ENCODE assay signal across 11 cellular contexts in the genomic region with DNA sequence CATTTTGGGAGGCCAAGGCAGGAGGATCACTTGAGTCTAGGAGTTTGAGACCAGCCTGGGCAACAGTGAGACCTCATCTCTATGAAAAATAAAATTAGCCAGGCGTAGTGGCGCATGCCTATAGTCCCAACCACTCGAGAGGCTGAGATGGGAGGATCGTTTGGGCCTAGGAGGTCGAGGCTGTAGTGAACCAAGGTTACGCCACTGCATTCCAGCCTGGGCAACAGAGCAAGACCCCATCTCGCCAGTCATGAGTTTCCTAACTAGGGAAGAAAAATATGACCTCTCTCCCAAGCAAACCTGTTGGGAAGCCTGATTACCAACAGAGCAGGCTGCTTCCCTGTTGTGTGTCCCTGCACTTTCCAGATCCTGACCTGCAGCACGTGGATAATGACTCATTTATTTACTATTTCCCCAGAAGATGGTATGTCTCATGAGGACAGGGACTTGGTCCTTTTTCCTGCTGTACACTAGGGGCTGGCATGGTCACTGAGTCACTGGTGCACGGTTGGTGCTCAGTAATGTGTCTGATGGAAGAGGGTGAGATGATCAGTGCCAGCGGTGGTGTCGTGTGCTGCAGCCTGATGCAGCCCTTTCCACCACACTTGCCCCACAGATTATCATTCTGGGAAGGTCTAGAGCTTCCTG. TPM values are rescaled to one million over a fixed set of nuclear protein-coding genes. Genes with fewer than 3 reads are reported as not detected.
DNase-seq lines count a peak whose midpoint lies in the region; ATAC-seq and TF ChIP-seq lines count a peak whose summit lies in the region.
"Had no signal": no experiment of that assay in that cellular context is flagged by ENCODE, and none has a peak within 500 bp of the region (broad histone marks: within the 10 kb centered on the region; RNA-seq: fewer than 3 reads in every experiment).

No MANE protein-coding gene starts in this region.

- H3K4me3 ChIP-seq in duodenal mucosa (ENCODE audit: low read depth in 1 of 2, low read length in 2 of 2) (no peak overlapping the region), mesodermal cell (ENCODE audit: extremely low read depth, insufficient read depth, low read length, poor library complexity, severe bottlenecking) (no peak overlapping the region), upper lobe of left lung (no peak overlapping the region)

- peaks cover 19% of the 10 kb centered on the region for H3K36me3 Mint-ChIP-seq in activated naive CD8-positive, alpha-beta T cell treated with anti-CD3 and anti-CD28 coated beads, Interleukin-2, amount 10 ng/mL, durations not matched to agents 7 days and 5 days
- H3K36me3 Mint-ChIP-seq in activated naive CD8-positive, alpha-beta T cell treated with anti-CD3 and anti-CD28 coated beads for 36 hours = peaks cover 40% of the 10 kb centered on the region
- H3K36me3 Mint-ChIP-seq: IgD-negative memory B cell had no signal

- DNase-seq in activated naive CD8-positive, alpha-beta T cell treated with anti-CD3 and anti-CD28 coated beads, Interleukin-2, amount 10 ng/mL, durations not matched to agents 7 days and 5 days = no peak
- no peak for DNase-seq in activated naive CD8-positive, alpha-beta T cell treated with anti-CD3 and anti-CD28 coated beads for 36 hours
- DNase-seq in upper lobe of left lung = no peak
- no peak for DNase-seq in midbrain (lab: John Stamatoyannopoulos, UW)
- DNase-seq: activated B cell treated with CpG ODN at 0.5 μM for 24 hours, NCI-H524 treated with DMSO at 0.1 percent for 48 hours had no signal

- no peak for TF ChIP-seq POLR2A in upper lobe of left lung (IDR thresholded peaks at IDR 0.05)

- H3K4me1 Mint-ChIP-seq in activated naive CD8-positive, alpha-beta T cell treated with anti-CD3 and anti-CD28 coated beads, Interleukin-2, amount 10 ng/mL, durations not matched to agents 7 days and 5 days = peaks cover 4% of the 10 kb centered on the region
- H3K4me1 Mint-ChIP-seq in activated naive CD8-positive, alpha-beta T cell treated with anti-CD3 and anti-CD28 coated beads for 36 hours = no peaks in the 10 kb centered on the region
- H3K4me1 Mint-ChIP-seq: IgD-negative memory B cell had no signal

- H3K27me3 Mint-ChIP-seq in activated naive CD8-positive, alpha-beta T cell treated with anti-CD3 and anti-CD28 coated beads, Interleukin-2, amount 10 ng/mL, durations not matched to agents 7 days and 5 days = no peaks in the 10 kb centered on the region
- no peaks in the 10 kb centered on the region for H3K27me3 Mint-ChIP-seq in activated naive CD8-positive, alpha-beta T cell treated with anti-CD3 and anti-CD28 coated beads for 36 hours
- H3K27me3 Mint-ChIP-seq: activated B cell treated with CpG ODN at 0.5 μM for 24 hours, IgD-negative memory B cell had no signal

- no peak for TF ChIP-seq EP300 in upper lobe of left lung (IDR thresholded peaks at IDR 0.05)

- H3K4me1 ChIP-seq in duodenal mucosa (ENCODE audit: control insufficient read depth in 1 of 2, insufficient read depth in 2 of 2, low read length in 2 of 2) (peaks cover 4 to 16% of the 10 kb centered on the region in 2 donors), mesodermal cell (ENCODE audit: control insufficient read depth, insufficient read depth, low read length, poor library complexity, severe bottlenecking) (peaks cover 20% of the 10 kb centered on the region), upper lobe of left lung (peaks cover 17 to 28% (median 25%) of the 10 kb centered on the region in 4 donors)

- ATAC-seq in activated naive CD8-positive, alpha-beta T cell treated with anti-CD3 and anti-CD28 coated beads, Interleukin-2, amount 10 ng/mL, durations not matched to agents 7 days and 5 days (ENCODE audit: low read depth) = no peak
- ATAC-seq in upper lobe of left lung (ENCODE audit: low FRiP score in 2 of 2) (no peak), GM19035 (IDR thresholded peaks at IDR 0.05; ENCODE audit: unreplicated experiment) (no peak), GM18868 (IDR thresholded peaks at IDR 0.05; ENCODE audit: unreplicated experiment) (no peak)

- H3K4me3 Mint-ChIP-seq in activated naive CD8-positive, alpha-beta T cell treated with anti-CD3 and anti-CD28 coated beads, Interleukin-2, amount 10 ng/mL, durations not matched to agents 7 days and 5 days = no peak overlapping the region
- no peak overlapping the region for H3K4me3 Mint-ChIP-seq in activated naive CD8-positive, alpha-beta T cell treated with anti-CD3 and anti-CD28 coated beads for 36 hours
- H3K4me3 Mint-ChIP-seq: activated B cell treated with CpG ODN at 0.5 μM for 24 hours, IgD-negative memory B cell had no signal

- no peaks in the 10 kb centered on the region for H3K9me3 Mint-ChIP-seq in activated naive CD8-positive, alpha-beta T cell treated with anti-CD3 and anti-CD28 coated beads, Interleukin-2, amount 10 ng/mL, durations not matched to agents 7 days and 5 days
- H3K9me3 Mint-ChIP-seq in activated naive CD8-positive, alpha-beta T cell treated with anti-CD3 and anti-CD28 coated beads for 36 hours = no peaks in the 10 kb centered on the region
- H3K9me3 Mint-ChIP-seq: activated B cell treated with CpG ODN at 0.5 μM for 24 hours, IgD-negative memory B cell had no signal

- H3K27ac Mint-ChIP-seq in activated naive CD8-positive, alpha-beta T cell treated with anti-CD3 and anti-CD28 coated beads, Interleukin-2, amount 10 ng/mL, durations not matched to agents 7 days and 5 days = peak overlapping the region; percentile 10
- H3K27ac Mint-ChIP-seq in activated naive CD8-positive, alpha-beta T cell treated with anti-CD3 and anti-CD28 coated beads for 36 hours = no peak overlapping the region
- H3K27ac Mint-ChIP-seq: activated B cell treated with CpG ODN at 0.5 μM for 24 hours had no signal

- no peak for TF ChIP-seq CTCF in upper lobe of left lung (IDR thresholded peaks at IDR 0.05)

- peaks cover 42 to 74% of the 10 kb centered on the region in 2 donors for H3K36me3 ChIP-seq in duodenal mucosa (ENCODE audit: control insufficient read depth in 1 of 2, insufficient read depth in 2 of 2, low read length in 2 of 2)
- H3K36me3 ChIP-seq in mesodermal cell (ENCODE audit: control insufficient read depth, insufficient read depth, low read length) = peaks cover 90% of the 10 kb centered on the region
- H3K36me3 ChIP-seq in upper lobe of left lung = peaks cover 29 to 98% (median 77%) of the 10 kb centered on the region in 4 donors

- H3K9ac ChIP-seq in duodenal mucosa (ENCODE audit: low read depth in 1 of 2, low read length in 2 of 2) = no peak overlapping the region

- H3K27me3 ChIP-seq in duodenal mucosa (ENCODE audit: control insufficient read depth in 1 of 2, insufficient read depth in 2 of 2, low read length in 2 of 2) (no peaks in the 10 kb centered on the region), upper lobe of left lung (no peaks in the 10 kb centered on the region)

- H3K9me3 ChIP-seq in duodenal mucosa (ENCODE audit: control insufficient read depth in 1 of 2, low read length in 2 of 2) = no peaks in the 10 kb centered on the region
- peaks cover 7% of the 10 kb centered on the region for H3K9me3 ChIP-seq in mesodermal cell (ENCODE audit: control insufficient read depth, low read length)
- H3K9me3 ChIP-seq in upper lobe of left lung = no peaks in the 10 kb centered on the region

- 96 to 99% methylated on average over 7 to 9 of the region's 11 CpGs for WGBS in mesodermal cell (ENCODE audit: insufficient coverage in 2 of 2), 2 experiments
- 92 to 96% methylated on average over 11 of the region's 11 CpGs for WGBS in upper lobe of left lung, 2 donors

- POLR2A ChIA-PET in activated naive CD8-positive, alpha-beta T cell treated with anti-CD3 and anti-CD28 coated beads, Interleukin-2, amount 10 ng/mL, durations not matched to agents 7 days and 5 days (lab: Charles Lee) = no interaction called here

- H3K27ac ChIP-seq in duodenal mucosa (ENCODE audit: low read depth, low read length) (peak overlapping the region; percentile 28), mesodermal cell (ENCODE audit: low read depth, low read length, severe bottlenecking) (peak overlapping the region; percentile 49), upper lobe of left lung (peak overlapping the region in 3 of 4 donors; percentile 81 to 90 (median 83))

RNA-seq across cellular contexts. Expression of a gene that starts 30.8 kb away (rescaled TPM):
- total RNA-seq in activated naive CD8-positive, alpha-beta T cell treated with anti-CD3 and anti-CD28 coated beads, Interleukin-2, amount 10 ng/mL, durations not matched to agents 7 days and 5 days = 100 to 1,000 TPM; 132 to 141 TPM
- 100 to 1,000 TPM; 168 to 170 TPM for total RNA-seq in activated naive CD8-positive, alpha-beta T cell treated with anti-CD3 and anti-CD28 coated beads for 36 hours
- polyA plus RNA-seq in mesodermal cell (2013, experiment 1 of 2) = 166 TPM
- 152 TPM for polyA plus RNA-seq in mesodermal cell (2013, experiment 2 of 2)
- 100 to 1,000 TPM in 3 of 6 donors, 10 to 100 TPM in 3; 55.1 to 132 (median 92.3) TPM for total RNA-seq in upper lobe of left lung

RNA-seq across cellular contexts. Expression of a gene that starts 40.4 kb away (rescaled TPM):
- total RNA-seq in activated naive CD8-positive, alpha-beta T cell treated with anti-CD3 and anti-CD28 coated beads, Interleukin-2, amount 10 ng/mL, durations not matched to agents 7 days and 5 days = 1 to 10 TPM; 4.2 to 4.9 TPM
- 1 to 10 TPM; 2.7 to 3.8 TPM for total RNA-seq in activated naive CD8-positive, alpha-beta T cell treated with anti-CD3 and anti-CD28 coated beads for 36 hours
- polyA plus RNA-seq in mesodermal cell (2013, experiment 1 of 2) = 31.6 TPM
- polyA plus RNA-seq in mesodermal cell (2013, experiment 2 of 2) = 24.0 TPM
- total RNA-seq in upper lobe of left lung = 10 to 100 TPM; 24.2 to 65.6 (median 50.6) TPM
- polyA plus RNA-seq: IgD-negative memory B cell had no signal

RNA-seq across cellular contexts. Expression of a gene that starts 40.5 kb away (rescaled TPM):
- 10 to 100 TPM; 35.5 TPM for total RNA-seq in activated naive CD8-positive, alpha-beta T cell treated with anti-CD3 and anti-CD28 coated beads, Interleukin-2, amount 10 ng/mL, durations not matched to agents 7 days and 5 days
- total RNA-seq in activated naive CD8-positive, alpha-beta T cell treated with anti-CD3 and anti-CD28 coated beads for 36 hours = 10 to 100 TPM; 29.0 to 31.4 TPM
- 50.4 TPM for polyA plus RNA-seq in mesodermal cell (2013, experiment 1 of 2)
- 39.5 TPM for polyA plus RNA-seq in mesodermal cell (2013, experiment 2 of 2)
- 10 to 100 TPM; 16.0 to 29.3 (median 22.2) TPM for total RNA-seq in upper lobe of left lung

RNA-seq across cellular contexts. Expression of a gene that starts 43.6 kb away (rescaled TPM):
- total RNA-seq in activated naive CD8-positive, alpha-beta T cell treated with anti-CD3 and anti-CD28 coated beads, Interleukin-2, amount 10 ng/mL, durations not matched to agents 7 days and 5 days = 10 to 100 TPM; 24.5 to 25.0 TPM
- total RNA-seq in activated naive CD8-positive, alpha-beta T cell treated with anti-CD3 and anti-CD28 coated beads for 36 hours = 1 to 10 TPM; 8.6 to 8.9 TPM
- polyA plus RNA-seq in mesodermal cell (2013, experiment 1 of 2) = 4.9 TPM
- 3.6 TPM for polyA plus RNA-seq in mesodermal cell (2013, experiment 2 of 2)
- total RNA-seq in upper lobe of left lung = 10 to 100 TPM in 5 of 6 donors, 1 to 10 TPM in 1; 9.7 to 68.1 (median 23.4) TPM

RNA-seq across cellular contexts. Expression of a gene that starts 56.4 kb away (rescaled TPM):
- total RNA-seq in activated naive CD8-positive, alpha-beta T cell treated with anti-CD3 and anti-CD28 coated beads, Interleukin-2, amount 10 ng/mL, durations not matched to agents 7 days and 5 days = 10 to 100 TPM; 33.6 to 33.7 TPM
- 10 to 100 TPM; 36.0 to 36.5 TPM for total RNA-seq in activated naive CD8-positive, alpha-beta T cell treated with anti-CD3 and anti-CD28 coated beads for 36 hours
- polyA plus RNA-seq in mesodermal cell (2013, experiment 1 of 2) = 19.6 TPM
- polyA plus RNA-seq in mesodermal cell (2013, experiment 2 of 2) = 17.0 TPM
- total RNA-seq in upper lobe of left lung = 10 to 100 TPM; 19.9 to 43.8 (median 32.3) TPM

Comparison
In these comparisons a context has a peak if more than half of its experiments do, and no peak if none do; other contexts are left out.
1. H3K27ac ChIP-seq: peak in every context shown above with its lines; median percentile 83 in upper lobe of left lung; 49 in mesodermal cell; 28 in duodenal mucosa.
2. RNA of a gene that starts 40.4 kb away (total RNA-seq): 24.2 to 65.6 TPM in upper lobe of left lung; 4.2 to 4.9 TPM in activated naive CD8-positive, alpha-beta T cell treated with anti-CD3 and anti-CD28 coated beads, Interleukin-2, amount 10 ng/mL, durations not matched to agents 7 days and 5 days and 2.7 to 3.8 TPM in activated naive CD8-positive, alpha-beta T cell treated with anti-CD3 and anti-CD28 coated beads for 36 hours; every median in the first group is over 4 times any median in the second.